ENCODE assay signal across 20 cellular contexts in the genomic region with DNA sequence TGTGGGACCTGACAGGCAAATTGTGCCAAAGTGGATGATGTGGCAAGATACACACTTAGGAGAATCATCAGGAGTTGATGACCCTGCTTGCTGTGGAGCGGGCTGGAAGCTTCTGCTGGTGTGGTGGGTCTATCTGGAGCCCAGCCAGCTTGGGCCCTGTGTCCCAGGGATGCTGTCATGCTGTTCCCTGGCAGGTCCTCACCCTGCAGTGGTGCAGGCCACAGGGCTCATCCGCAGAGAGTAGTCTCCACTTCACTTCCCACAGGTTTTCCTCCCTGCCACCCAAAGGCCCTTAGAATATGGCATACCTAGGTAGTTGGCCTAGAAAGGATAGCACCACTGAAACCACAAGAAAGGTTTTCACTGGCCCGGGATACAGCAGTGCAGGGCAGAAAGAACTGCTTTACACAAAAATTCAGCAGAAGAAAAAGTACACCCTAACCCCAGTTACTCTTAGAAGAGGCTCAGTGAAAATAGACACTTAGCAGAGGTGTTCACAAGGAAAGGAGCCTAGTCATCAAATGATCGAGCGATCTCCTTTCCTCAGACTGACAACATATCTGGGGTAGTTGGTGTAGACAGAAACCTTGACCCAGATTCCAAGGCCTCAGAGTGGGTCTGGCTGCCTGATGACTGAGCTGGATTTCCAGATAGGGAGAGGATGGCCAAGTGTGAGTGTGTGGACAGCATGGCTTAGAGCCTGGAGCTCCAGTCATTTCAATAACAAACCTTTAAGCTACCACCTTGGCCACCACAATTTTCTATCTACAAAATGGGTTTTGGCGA. TPM values are rescaled to one million over a fixed set of nuclear protein-coding genes. Genes with fewer than 3 reads are reported as not detected.
A peak's percentile ranks its signal among the peaks of the same experiment; 100 is the strongest.
DNase-seq lines count a peak whose midpoint lies in the region; ATAC-seq, FAIRE-seq and TF ChIP-seq lines count a peak whose summit lies in the region.
"Had no signal": no experiment of that assay in that cellular context is flagged by ENCODE, and none has a peak within 500 bp of the region (broad histone marks: within the 10 kb centered on the region; RNA-seq: fewer than 3 reads in every experiment).

No MANE protein-coding gene starts in this region.

- no peaks in the 10 kb centered on the region for H3K36me3 ChIP-seq in RWPE2 (ENCODE audit: low read depth)
- H3K36me3 ChIP-seq in heart left ventricle = peaks cover 0 to 6% (median 0%) of the 10 kb centered on the region in 9 donors
- H3K36me3 ChIP-seq: SJCRH30 had no signal

- no peak for FAIRE-seq in D721Med (lab: Jason Lieb, UNC)
- FAIRE-seq: A549, G401.6, GM12891 had no signal

- peak overlapping the region; percentile 89 for H3K27ac ChIP-seq in RWPE2 (ENCODE audit: poor library complexity, severe bottlenecking)
- no peak overlapping the region for H3K27ac ChIP-seq in heart left ventricle
- H3K27ac ChIP-seq: SJCRH30 had no signal

- WGBS in heart left ventricle, 4 donors = 85 to 97% (median 93%) methylated on average over 6 of the region's 6 CpGs

- ATAC-seq in RWPE2 (ENCODE audit: low read depth) (no peak), sciatic nerve (no peak), GM21381 (IDR thresholded peaks at IDR 0.05; ENCODE audit: unreplicated experiment) (no peak), GM21447 (IDR thresholded peaks at IDR 0.05; ENCODE audit: unreplicated experiment) (no peak), heart left ventricle (no peak)
- ATAC-seq: GM23338 had no signal

- H3K27me3 ChIP-seq in RWPE2 (ENCODE audit: insufficient read depth, poor library complexity, severe bottlenecking) = no peaks in the 10 kb centered on the region
- no peaks in the 10 kb centered on the region for H3K27me3 ChIP-seq in heart left ventricle
- H3K27me3 ChIP-seq: SJCRH30 had no signal

- H3K4me1 ChIP-seq in RWPE2 (ENCODE audit: insufficient read depth, poor library complexity, severe bottlenecking) (peaks cover 19% of the 10 kb centered on the region), heart left ventricle (no peaks in the 10 kb centered on the region)
- H3K4me1 ChIP-seq: SJCRH30 had no signal

- no peak for TF ChIP-seq CTCF in D721Med (IDR thresholded peaks at IDR 0.05; ENCODE audit: insufficient read depth, missing control alignments)
- no peak for TF ChIP-seq CTCF in RWPE2 (IDR thresholded peaks at IDR 0.05; ENCODE audit: poor library complexity, severe bottlenecking)
- TF ChIP-seq CTCF in heart left ventricle (IDR thresholded peaks at IDR 0.05) = no peak

- peak; percentile 3 for DNase-seq in D721Med (ENCODE audit: insufficient read length, low spot score)
- no peak for DNase-seq in RWPE2 (ENCODE audit: low spot score)
- DNase-seq in iris pigment epithelial cell (ENCODE audit: low read depth) = peak; percentile 49
- DNase-seq in sciatic nerve (ENCODE audit: low spot score) = peak; percentile 12
- DNase-seq in UCSD-AML1 (lab: John Stamatoyannopoulos, UW; ENCODE audit: unreplicated experiment) = no peak
- no peak for DNase-seq in heart left ventricle
- DNase-seq: AML-193, DMS79, Kasumi-1, NCI-H1417, NCI-H1930, NCI-H2171 treated with DMSO at 0.1 percent for 48 hours, NCI-H510A, SJCRH30 had no signal

- H3K4me3 ChIP-seq in RWPE2 (ENCODE audit: severe bottlenecking) = no peak overlapping the region
- no peak overlapping the region for H3K4me3 ChIP-seq in heart left ventricle
- H3K4me3 ChIP-seq: A549, GM23338, SJCRH30 had no signal

- intact Hi-C loops in sciatic nerve (cut with DNase I) = no loop called here
- intact Hi-C loops in heart left ventricle (cut with DNase I) = loop anchor here in 3 of 10 donors (10.0 kb wide), 3 partner anchors 95 to 145 kb away; no protein-coding TSS in a partner anchor

- no peak for TF ChIP-seq POLR2A in heart left ventricle (IDR thresholded peaks at IDR 0.05)

- no peaks in the 10 kb centered on the region for H3K9me3 ChIP-seq in RWPE2 (ENCODE audit: severe bottlenecking)
- H3K9me3 ChIP-seq in heart left ventricle = no peaks in the 10 kb centered on the region
- H3K9me3 ChIP-seq: A549, SJCRH30 had no signal

RNA-seq across cellular contexts. Expression of gene C1orf226, which starts 1.3 kb away (rescaled TPM):
- total RNA-seq in sciatic nerve = 13.0 TPM
- total RNA-seq in heart left ventricle = 10 to 100 TPM in 1 of 9 donors, 1 to 10 TPM in 8; 3.5 to 10.8 (median 6.4) TPM
- polyA plus RNA-seq in heart left ventricle = 1 to 10 TPM; 1.6 to 3.1 TPM

RNA-seq across cellular contexts. Expression of gene SPATA46, which starts 3.6 kb away (rescaled TPM):
- total RNA-seq in sciatic nerve (not detected), heart left ventricle (not detected)
- not detected for polyA plus RNA-seq in heart left ventricle
- total RNA-seq: GM23338, SJCRH30 had no signal
- polyA plus RNA-seq: A549, GM23338 had no signal

RNA-seq across cellular contexts. Expression of gene SH2D1B, which starts 31.7 kb away (rescaled TPM):
- total RNA-seq in sciatic nerve = 0.53 TPM
- total RNA-seq in heart left ventricle = 1 to 10 TPM in 1 of 9 donors, under 1 TPM in 2, not detected in 6; 0.16 to 1.1 (median 0.54) TPM
- under 1 TPM in 1 of 2 donors, not detected in 1; 0.11 TPM for polyA plus RNA-seq in heart left ventricle
- total RNA-seq: GM23338, SJCRH30 had no signal
- polyA plus RNA-seq: GM23338 had no signal

Comparison
In these comparisons a context has a peak if more than half of its experiments do, and no peak if none do; other contexts are left out.
1. DNase-seq: peak in D721Med (single experiment), iris pigment epithelial cell (single experiment) and sciatic nerve (single experiment); none in RWPE2 (single experiment), UCSD-AML1 (single experiment) and heart left ventricle (0 of 5).